Comparison of ENCODE assay signal across 23 cellular contexts in genomic region chr5:43354774-43355173, GRCh38. TPM values are rescaled to one million over a fixed set of nuclear protein-coding genes. Genes with fewer than 3 reads are reported as not detected.
DNase-seq lines count a peak whose midpoint lies in the region; ATAC-seq, FAIRE-seq and TF ChIP-seq lines count a peak whose summit lies in the region.
"Had no signal": no experiment of that assay in that cellular context is flagged by ENCODE, and none has a peak within 500 bp of the region (broad histone marks: within the 10 kb centered on the region; RNA-seq: fewer than 3 reads in every experiment).

No MANE protein-coding gene starts in this region.

- no peaks in the 10 kb centered on the region for H3K36me3 Mint-ChIP-seq in activated CD4-positive, alpha-beta T cell treated with anti-CD3 and anti-CD28 coated beads, Interleukin-2, amount 10 ng/mL, durations not matched to agents 24 days and 14 days (ENCODE audit: low read depth)
- H3K36me3 Mint-ChIP-seq in T-helper 17 cell (ENCODE audit: low read depth) (peaks cover 2% of the 10 kb centered on the region), GM23338 (ENCODE audit: low read depth) (peaks cover 5% of the 10 kb centered on the region; the same call in 1 of the 3 replicates)
- H3K36me3 Mint-ChIP-seq: CD4-positive, alpha-beta memory T cell had no signal

- no peaks in the 10 kb centered on the region for H4K20me1 ChIP-seq in GM23338 (replicated peaks; ENCODE audit: insufficient read depth)

- no peak overlapping the region for H3K4me3 Mint-ChIP-seq in activated CD4-positive, alpha-beta T cell treated with anti-CD3 and anti-CD28 coated beads, Interleukin-2, amount 10 ng/mL, durations not matched to agents 24 days and 14 days
- H3K4me3 Mint-ChIP-seq in T-helper 17 cell (no peak overlapping the region), GM23338 (no peak overlapping the region)
- H3K4me3 Mint-ChIP-seq: H9 had no signal

- H3K4me3 ChIP-seq in bronchial epithelial cell (ENCODE audit: low read depth, low read length) (no peak overlapping the region), esophagus (ENCODE audit: low read depth in 1 of 2, low read length in 2 of 2) (no peak overlapping the region), esophagus squamous epithelium (no peak overlapping the region), GM23338 (no peak overlapping the region)
- H3K4me3 ChIP-seq: A549, GM23248 had no signal

- H3K4me2 ChIP-seq in GM23338 = no peak overlapping the region
- H3K4me2 ChIP-seq: A549 had no signal

- DNase-seq in bronchial epithelial cell (ENCODE audit: low read depth) (peak; percentile 42), esophagus squamous epithelium (lab: John Stamatoyannopoulos, UW) (no peak), T-helper 17 cell (no peak), GM23338 (ENCODE audit: low spot score) (no peak)
- no peak for DNase-seq in activated CD4-positive, alpha-beta T cell treated with anti-CD3 and anti-CD28 coated beads, Interleukin-2, amount 10 ng/mL, durations not matched to agents 24 days and 14 days
- DNase-seq: 8988T; ACHN; C1 segment of cervical spinal cord; Calu3; CD4-positive, alpha-beta memory T cell; COR-L47; DMS53; DMS79 treated with DMSO at 0.1 percent for 48 hours; GF-D8; GM23248; H9 had no signal

- 49 to 63% methylated on average over 3 of the region's 3 CpGs for WGBS in esophagus, 2 donors
- 25 to 56% methylated on average over 3 of the region's 3 CpGs for WGBS in esophagus squamous epithelium, 2 donors

- intact Hi-C loops in esophagus squamous epithelium (cut with DNase I) = no loop called here
- intact Hi-C loops in activated CD4-positive, alpha-beta T cell treated with anti-CD3 and anti-CD28 coated beads, Interleukin-2, amount 10 ng/mL, durations not matched to agents 24 days and 14 days (cut with micrococcal nuclease) = no loop called here

- ATAC-seq in T-helper 17 cell (no peak), GM23338 (no peak)
- ATAC-seq: A549, HCT116 had no signal

- no peaks in the 10 kb centered on the region for H3F3A ChIP-seq in GM23338 (replicated peaks; ENCODE audit: low read depth)

- no peak overlapping the region for H2AFZ ChIP-seq in GM23338
- H2AFZ ChIP-seq: GM23248 had no signal

- no peaks in the 10 kb centered on the region for H3K36me3 ChIP-seq in bronchial epithelial cell (ENCODE audit: control insufficient read depth, insufficient read depth, low read length)
- peaks cover 0 to 3% of the 10 kb centered on the region in 2 donors for H3K36me3 ChIP-seq in esophagus (ENCODE audit: control insufficient read depth in 2 of 2, insufficient read depth in 2 of 2, low read length in 1 of 2)
- no peaks in the 10 kb centered on the region for H3K36me3 ChIP-seq in esophagus squamous epithelium
- H3K36me3 ChIP-seq in GM23338 (ENCODE audit: insufficient read depth) = no peaks in the 10 kb centered on the region

- TF ChIP-seq CTCF in bronchial epithelial cell (IDR thresholded peaks at IDR 0.05; ENCODE audit: insufficient read depth, low read length, severe bottlenecking) (no peak), esophagus squamous epithelium (IDR thresholded peaks at IDR 0.05) (no peak), GM23338 (conservative IDR thresholded peaks at IDR 0.05; ENCODE audit: low read depth in 2 of 2) (no peak)

- no peaks in the 10 kb centered on the region for H3K27me3 Mint-ChIP-seq in activated CD4-positive, alpha-beta T cell treated with anti-CD3 and anti-CD28 coated beads, Interleukin-2, amount 10 ng/mL, durations not matched to agents 24 days and 14 days
- peaks cover 10% of the 10 kb centered on the region for H3K27me3 Mint-ChIP-seq in T-helper 17 cell
- H3K27me3 Mint-ChIP-seq in GM23338 (ENCODE audit: insufficient read depth, low read depth, poor library complexity) = peaks cover 4% of the 10 kb centered on the region

- H3K79me2 ChIP-seq in GM23338 (replicated peaks; ENCODE audit: insufficient read depth) = no peaks in the 10 kb centered on the region

- no peak for FAIRE-seq in bronchial epithelial cell (lab: Jason Lieb, UNC)
- FAIRE-seq: A549, GM12891 had no signal

- peaks cover 18% of the 10 kb centered on the region for H3K9me3 Mint-ChIP-seq in activated CD4-positive, alpha-beta T cell treated with anti-CD3 and anti-CD28 coated beads, Interleukin-2, amount 10 ng/mL, durations not matched to agents 24 days and 14 days
- H3K9me3 Mint-ChIP-seq in GM23338 = peaks cover 14% of the 10 kb centered on the region

- no peaks in the 10 kb centered on the region for H3K4me1 Mint-ChIP-seq in activated CD4-positive, alpha-beta T cell treated with anti-CD3 and anti-CD28 coated beads, Interleukin-2, amount 10 ng/mL, durations not matched to agents 24 days and 14 days
- H3K4me1 Mint-ChIP-seq in T-helper 17 cell (no peaks in the 10 kb centered on the region), GM23338 (no peaks in the 10 kb centered on the region)
- H3K4me1 Mint-ChIP-seq: CD4-positive, alpha-beta memory T cell; H9 had no signal

- no peak for TF ChIP-seq POLR2A in esophagus squamous epithelium (IDR thresholded peaks at IDR 0.05)

- H3K9me3 ChIP-seq in esophagus (ENCODE audit: control insufficient read depth in 2 of 2, insufficient read depth in 1 of 2, low read depth in 1 of 2, low read length in 1 of 2) = no peaks in the 10 kb centered on the region
- peaks cover 0 to 4% (median 3%) of the 10 kb centered on the region in 3 donors for H3K9me3 ChIP-seq in esophagus squamous epithelium
- no peaks in the 10 kb centered on the region for H3K9me3 ChIP-seq in T-helper 17 cell (ENCODE audit: control insufficient read depth, low read length, poor library complexity, severe bottlenecking)

- no peaks in the 10 kb centered on the region for H3K9me2 ChIP-seq in GM23338 (ENCODE audit: insufficient read depth)

- H3K27ac ChIP-seq in esophagus (ENCODE audit: low read depth in 2 of 2, low read length in 1 of 2) = peak overlapping the region; percentile 38 to 47
- H3K27ac ChIP-seq in esophagus squamous epithelium = peak overlapping the region in 3 of 4 donors; percentile 68 to 77 (median 73)
- no peak overlapping the region for H3K27ac ChIP-seq in GM23338 (ENCODE audit: low read depth)
- H3K27ac ChIP-seq: A549, GM23248 had no signal

- H3K27ac Mint-ChIP-seq in activated CD4-positive, alpha-beta T cell treated with anti-CD3 and anti-CD28 coated beads, Interleukin-2, amount 10 ng/mL, durations not matched to agents 24 days and 14 days = no peak overlapping the region
- H3K27ac Mint-ChIP-seq in T-helper 17 cell (no peak overlapping the region), GM23338 (no peak overlapping the region)
- H3K27ac Mint-ChIP-seq: CD4-positive, alpha-beta memory T cell had no signal

- peaks cover 0 to 3% of the 10 kb centered on the region in 2 donors for H3K4me1 ChIP-seq in esophagus (ENCODE audit: control insufficient read depth in 2 of 2, insufficient read depth in 2 of 2, low read length in 1 of 2)
- peaks cover 0 to 61% (median 6%) of the 10 kb centered on the region in 3 donors for H3K4me1 ChIP-seq in esophagus squamous epithelium
- H3K4me1 ChIP-seq in GM23338 (ENCODE audit: insufficient read depth) = no peaks in the 10 kb centered on the region
- H3K4me1 ChIP-seq: A549 had no signal

- H3K27me3 ChIP-seq in bronchial epithelial cell (ENCODE audit: control insufficient read depth, insufficient read depth, low read length) (no peaks in the 10 kb centered on the region), esophagus (ENCODE audit: control insufficient read depth in 1 of 2, insufficient read depth in 2 of 2, low read length in 2 of 2) (no peaks in the 10 kb centered on the region), esophagus squamous epithelium (no peaks in the 10 kb centered on the region), GM23338 (ENCODE audit: insufficient read depth) (no peaks in the 10 kb centered on the region)

TF ChIP-seq in GM23338, 12 proteins besides CTCF, POLR2A, EP300 and RAD21:
- TF ChIP-seq POLR2AphosphoS5 (IDR thresholded peaks at IDR 0.05; ENCODE audit: low read depth) = no peak
- TF ChIP-seq CREB1 (CRISPR knock-in tag; IDR thresholded peaks at IDR 0.05; ENCODE audit: low read depth) = no peak
- no peak for TF ChIP-seq EZH2 (IDR thresholded peaks at IDR 0.05; ENCODE audit: low read depth, unreplicated experiment)
- TF ChIP-seq NANOG (IDR thresholded peaks at IDR 0.05; ENCODE audit: borderline replicate concordance) = no peak
- TF ChIP-seq EZH2phosphoT487 (IDR thresholded peaks at IDR 0.05; ENCODE audit: unreplicated experiment) = no peak

RNA-seq across cellular contexts. Expression of gene HMGCS1, which starts 41.6 kb away (rescaled TPM):
- total RNA-seq in bronchial epithelial cell = 48.3 and 55.5 TPM in 2 replicates
- 100 to 1,000 TPM in 1 of 2 donors, 10 to 100 TPM in 1; 98.8 to 128 TPM for polyA plus RNA-seq in esophagus
- 100 to 1,000 TPM in 3 of 4 donors, 10 to 100 TPM in 1; 86.6 to 278 (median 148) TPM for total RNA-seq in esophagus squamous epithelium
- 230 and 241 TPM in 2 replicates for total RNA-seq in activated CD4-positive, alpha-beta T cell treated with anti-CD3 and anti-CD28 coated beads, Interleukin-2, amount 10 ng/mL, durations not matched to agents 24 days and 14 days
- total RNA-seq in T-helper 17 cell = 10 to 100 TPM; 71.1 to 97.5 TPM
- total RNA-seq in GM23338 (2014; rRNA removed; shearing (Covaris generic)) = 278 and 339 TPM in 2 replicates
- polyA plus RNA-seq in GM23338 (2016; fragmentation: Nextera tagmentation; extraction: Ambion mirVana) = 152 and 172 TPM in 2 replicates

RNA-seq across cellular contexts. Expression of gene CCL28, which starts 57.4 kb away (rescaled TPM):
- total RNA-seq in bronchial epithelial cell (1.0 and 1.6 TPM in 2 replicates), esophagus squamous epithelium (1 to 10 TPM; 1.9 to 9.1 (median 3.3) TPM), T-helper 17 cell (10 to 100 TPM; 10.6 to 14.9 TPM)
- polyA plus RNA-seq in esophagus (1 to 10 TPM; 2.2 to 3.9 TPM), GM23338 (2016; fragmentation: Nextera tagmentation; extraction: Ambion mirVana) (6.3 and 7.1 TPM in 2 replicates)
- 7.4 and 7.5 TPM in 2 replicates for total RNA-seq in activated CD4-positive, alpha-beta T cell treated with anti-CD3 and anti-CD28 coated beads, Interleukin-2, amount 10 ng/mL, durations not matched to agents 24 days and 14 days
- 3.4 and 5.7 TPM in 2 replicates for total RNA-seq in GM23338 (2014; rRNA removed; shearing (Covaris generic))
- total RNA-seq: Daoy, G401, H4, H9 had no signal
